In the genomic region with DNA sequence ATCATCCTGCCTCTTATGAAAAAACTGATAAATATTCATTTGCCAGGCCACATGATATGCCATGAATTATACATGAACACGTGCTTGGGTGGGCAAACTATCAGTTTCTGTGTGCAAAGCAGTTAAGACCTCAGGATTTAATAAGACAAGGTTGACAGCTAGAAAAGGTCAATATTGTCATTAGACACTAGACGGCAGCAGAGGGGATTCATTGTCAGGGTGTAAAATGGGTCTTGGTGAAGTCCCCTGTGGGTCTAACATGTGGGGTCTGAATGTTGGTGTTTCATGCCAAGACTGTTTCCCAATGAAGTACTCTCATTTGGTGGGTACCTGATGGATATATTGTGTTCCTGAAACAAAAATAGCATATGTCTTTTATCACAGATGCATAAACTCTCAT, we compare ENCODE assay signal across 8 cellular contexts.
DNase-seq lines count a peak whose midpoint lies in the region; ATAC-seq and TF ChIP-seq lines count a peak whose summit lies in the region.

No MANE protein-coding gene starts in this region.

- H3K9me3 Mint-ChIP-seq in type B pancreatic cell: peaks cover 5% of the 10 kb centered on the region
- H3K9me3 Mint-ChIP-seq in CD8-positive, alpha-beta memory T cell: peaks cover 0 to 3% (median 0%) of the 10 kb centered on the region in 5 donors

- H3K27me3 Mint-ChIP-seq in type B pancreatic cell: peaks cover 26% of the 10 kb centered on the region
- H3K27me3 Mint-ChIP-seq in CD8-positive, alpha-beta memory T cell: peaks cover 8 to 16% of the 10 kb centered on the region in 2 donors

- no peaks in the 10 kb centered on the region for H4K20me1 ChIP-seq in smooth muscle cell (ENCODE audit: low read depth)

- H3K27ac ChIP-seq in left ventricle myocardium inferior (replicated peaks) (peak overlapping the region; percentile 9), heart right ventricle (no peak overlapping the region), smooth muscle cell (ENCODE audit: low read depth) (no peak overlapping the region)
- H3K27ac ChIP-seq in CD8-positive, alpha-beta memory T cell (ENCODE audit: low read depth, low read length): no peak overlapping the region

- H3K4me3 Mint-ChIP-seq in type B pancreatic cell: no peak overlapping the region
- no peak overlapping the region for H3K4me3 Mint-ChIP-seq in CD8-positive, alpha-beta memory T cell

- H3K36me3 ChIP-seq in left ventricle myocardium inferior (peaks cover 6% of the 10 kb centered on the region), heart right ventricle (peaks cover 0 to 76% (median 0%) of the 10 kb centered on the region in 9 donors), smooth muscle cell (ENCODE audit: low read depth) (no peaks in the 10 kb centered on the region)
- no peaks in the 10 kb centered on the region for H3K36me3 ChIP-seq in CD8-positive, alpha-beta memory T cell (ENCODE audit: insufficient read depth, low read length)

- ATAC-seq in heart right ventricle: no peak

- no peak for TF ChIP-seq CTCF in left ventricle myocardium inferior (IDR thresholded peaks at IDR 0.05; ENCODE audit: borderline replicate concordance)
- TF ChIP-seq CTCF in heart right ventricle (IDR thresholded peaks at IDR 0.05): no peak
- no peak for TF ChIP-seq CTCF in choroid plexus epithelial cell (conservative IDR thresholded peaks at IDR 0.05; ENCODE audit: low read depth, low read length)
- TF ChIP-seq CTCF in type B pancreatic cell (conservative IDR thresholded peaks at IDR 0.05): peak; percentile 68
- TF ChIP-seq CTCF in smooth muscle cell (IDR thresholded peaks at IDR 0.05; ENCODE audit: borderline replicate concordance, insufficient read depth, poor library complexity, severe bottlenecking): no peak

- H3K4me2 ChIP-seq in smooth muscle cell: no peak overlapping the region

- WGBS in heart right ventricle, 2 donors: 28 to 34% methylated on average over 2 of the region's 2 CpGs
- WGBS in smooth muscle cell (ENCODE audit: low lambda C conversion rate): 31% methylated on average over 2 of the region's 2 CpGs

- no peaks in the 10 kb centered on the region for H3K79me2 ChIP-seq in smooth muscle cell (ENCODE audit: low read depth)

- H3K9me3 ChIP-seq in left ventricle myocardium inferior (replicated peaks): no peaks in the 10 kb centered on the region
- H3K9me3 ChIP-seq in heart right ventricle: no peaks in the 10 kb centered on the region
- H3K9me3 ChIP-seq in CD8-positive, alpha-beta memory T cell (ENCODE audit: low read length): no peaks in the 10 kb centered on the region
- no peaks in the 10 kb centered on the region for H3K9me3 ChIP-seq in smooth muscle cell (replicated peaks; ENCODE audit: low read depth)

- no peaks in the 10 kb centered on the region for H3K4me1 Mint-ChIP-seq in type B pancreatic cell (ENCODE audit: unreplicated experiment)
- H3K4me1 Mint-ChIP-seq in CD8-positive, alpha-beta memory T cell: no peaks in the 10 kb centered on the region

- POLR2A ChIA-PET in CD8-positive, alpha-beta memory T cell (lab: Charles Lee): no interaction called here

- CTCF ChIA-PET in CD8-positive, alpha-beta memory T cell (lab: Charles Lee): no interaction called here

- no peak overlapping the region for H3K27ac Mint-ChIP-seq in type B pancreatic cell
- no peak overlapping the region for H3K27ac Mint-ChIP-seq in CD8-positive, alpha-beta memory T cell

- no peaks in the 10 kb centered on the region for H3K36me3 Mint-ChIP-seq in type B pancreatic cell
- H3K36me3 Mint-ChIP-seq in CD8-positive, alpha-beta memory T cell: no peaks in the 10 kb centered on the region

- intact Hi-C loops in left ventricle myocardium inferior (cut with micrococcal nuclease): no loop called here
- intact Hi-C loops in heart right ventricle (cut with DNase I): no loop called here

- no peak overlapping the region for H2AFZ ChIP-seq in smooth muscle cell (ENCODE audit: low read depth)

- H3F3A ChIP-seq in smooth muscle cell (ENCODE audit: low read depth): no peaks in the 10 kb centered on the region

- H3K4me3 ChIP-seq in left ventricle myocardium inferior: no peak overlapping the region
- H3K4me3 ChIP-seq in heart right ventricle: no peak overlapping the region
- H3K4me3 ChIP-seq in choroid plexus epithelial cell (ENCODE audit: low read depth, low read length): no peak overlapping the region
- no peak overlapping the region for H3K4me3 ChIP-seq in CD8-positive, alpha-beta memory T cell (ENCODE audit: low read length)
- no peak overlapping the region for H3K4me3 ChIP-seq in smooth muscle cell

- DNase-seq in left ventricle myocardium inferior (no peak), heart right ventricle (no peak), NCI-H526 (lab: John Stamatoyannopoulos, UW) (peak; percentile 69 to 75), choroid plexus epithelial cell (ENCODE audit: low read depth) (peak; percentile 1), type B pancreatic cell (ENCODE audit: extremely low spot score, unreplicated experiment) (no peak), smooth muscle cell (lab: John Stamatoyannopoulos, UW; ENCODE audit: unreplicated experiment) (no peak), NCI-H345 treated with DMSO at 0.1 percent for 48 hours (lab: John Stamatoyannopoulos, UW; ENCODE audit: unreplicated experiment) (no peak)
- DNase-seq in CD8-positive, alpha-beta memory T cell: no peak

- H3K27me3 ChIP-seq in left ventricle myocardium inferior (ENCODE audit: low read depth) (peaks cover 2% of the 10 kb centered on the region), heart right ventricle (peaks cover 0 to 3% (median 0%) of the 10 kb centered on the region in 7 donors), smooth muscle cell (ENCODE audit: low read depth) (peaks cover 5% of the 10 kb centered on the region)
- no peaks in the 10 kb centered on the region for H3K27me3 ChIP-seq in CD8-positive, alpha-beta memory T cell (ENCODE audit: insufficient read depth, low read length, poor library complexity, severe bottlenecking)

- no peak overlapping the region for H3K9ac ChIP-seq in smooth muscle cell (ENCODE audit: low read depth)

- H3K4me1 ChIP-seq in left ventricle myocardium inferior: peaks cover 12% of the 10 kb centered on the region
- peaks cover 0 to 16% (median 6%) of the 10 kb centered on the region in 9 donors for H3K4me1 ChIP-seq in heart right ventricle
- H3K4me1 ChIP-seq in CD8-positive, alpha-beta memory T cell (ENCODE audit: insufficient read depth, low read length): no peaks in the 10 kb centered on the region
- no peaks in the 10 kb centered on the region for H3K4me1 ChIP-seq in smooth muscle cell (ENCODE audit: low read depth)

Comparison
In these comparisons a context has a peak if more than half of its experiments do, and no peak if none do; other contexts are left out.
1. DNase-seq: peak in NCI-H526 (2 of 2) and choroid plexus epithelial cell (single experiment); none in left ventricle myocardium inferior (single experiment), heart right ventricle (0 of 2), type B pancreatic cell (single experiment), CD8-positive, alpha-beta memory T cell (0 of 5), smooth muscle cell (single experiment) and NCI-H345 treated with DMSO at 0.1 percent for 48 hours (single experiment).